ENCODE assay signal across 1 cellular context in the genomic region with DNA sequence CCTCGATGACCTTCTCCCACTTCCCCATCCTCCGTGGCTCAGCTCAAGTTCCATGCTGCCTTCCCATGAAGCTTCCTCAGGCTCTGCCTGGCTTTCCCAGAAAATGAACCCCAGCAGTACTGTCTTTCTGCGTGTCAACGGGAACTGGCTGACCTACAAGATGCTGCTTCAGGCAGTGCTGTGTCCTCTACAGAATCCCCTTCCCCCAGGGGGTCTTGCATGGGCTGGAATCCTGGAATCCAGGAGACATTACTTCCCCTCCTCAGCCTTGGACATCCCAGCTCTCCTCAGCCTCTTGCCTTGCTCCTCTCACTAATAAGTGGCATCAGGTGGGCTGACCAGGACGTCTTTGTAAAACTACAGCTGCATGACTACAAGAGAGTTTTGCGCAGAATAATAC.
TF ChIP-seq lines count a peak whose summit lies in the region.

No MANE protein-coding gene starts in this region.

TF ChIP-seq in GM12878, 131 proteins besides CTCF, POLR2A, EP300 and RAD21:
- TF ChIP-seq, protein P1, sequence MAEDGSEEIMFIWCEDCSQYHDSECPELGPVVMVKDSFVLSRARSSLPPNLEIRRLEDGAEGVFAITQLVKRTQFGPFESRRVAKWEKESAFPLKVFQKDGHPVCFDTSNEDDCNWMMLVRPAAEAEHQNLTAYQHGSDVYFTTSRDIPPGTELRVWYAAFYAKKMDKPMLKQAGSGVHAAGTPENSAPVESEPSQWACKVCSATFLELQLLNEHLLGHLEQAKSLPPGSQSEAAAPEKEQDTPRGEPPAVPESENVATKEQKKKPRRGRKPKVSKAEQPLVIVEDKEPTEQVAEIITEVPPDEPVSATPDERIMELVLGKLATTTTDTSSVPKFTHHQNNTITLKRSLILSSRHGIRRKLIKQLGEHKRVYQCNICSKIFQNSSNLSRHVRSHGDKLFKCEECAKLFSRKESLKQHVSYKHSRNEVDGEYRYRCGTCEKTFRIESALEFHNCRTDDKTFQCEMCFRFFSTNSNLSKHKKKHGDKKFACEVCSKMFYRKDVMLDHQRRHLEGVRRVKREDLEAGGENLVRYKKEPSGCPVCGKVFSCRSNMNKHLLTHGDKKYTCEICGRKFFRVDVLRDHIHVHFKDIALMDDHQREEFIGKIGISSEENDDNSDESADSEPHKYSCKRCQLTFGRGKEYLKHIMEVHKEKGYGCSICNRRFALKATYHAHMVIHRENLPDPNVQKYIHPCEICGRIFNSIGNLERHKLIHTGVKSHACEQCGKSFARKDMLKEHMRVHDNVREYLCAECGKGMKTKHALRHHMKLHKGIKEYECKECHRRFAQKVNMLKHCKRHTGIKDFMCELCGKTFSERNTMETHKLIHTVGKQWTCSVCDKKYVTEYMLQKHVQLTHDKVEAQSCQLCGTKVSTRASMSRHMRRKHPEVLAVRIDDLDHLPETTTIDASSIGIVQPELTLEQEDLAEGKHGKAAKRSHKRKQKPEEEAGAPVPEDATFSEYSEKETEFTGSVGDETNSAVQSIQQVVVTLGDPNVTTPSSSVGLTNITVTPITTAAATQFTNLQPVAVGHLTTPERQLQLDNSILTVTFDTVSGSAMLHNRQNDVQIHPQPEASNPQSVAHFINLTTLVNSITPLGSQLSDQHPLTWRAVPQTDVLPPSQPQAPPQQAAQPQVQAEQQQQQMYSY (CRISPR knock-in tag; IDR thresholded peaks at IDR 0.05) = no peak
- TF ChIP-seq CBX3 (IDR thresholded peaks at IDR 0.05; ENCODE audit: borderline replicate concordance, low read depth) (no peak), CHD4 (IDR thresholded peaks at IDR 0.05) (no peak)
- TF ChIP-seq, protein P2, sequence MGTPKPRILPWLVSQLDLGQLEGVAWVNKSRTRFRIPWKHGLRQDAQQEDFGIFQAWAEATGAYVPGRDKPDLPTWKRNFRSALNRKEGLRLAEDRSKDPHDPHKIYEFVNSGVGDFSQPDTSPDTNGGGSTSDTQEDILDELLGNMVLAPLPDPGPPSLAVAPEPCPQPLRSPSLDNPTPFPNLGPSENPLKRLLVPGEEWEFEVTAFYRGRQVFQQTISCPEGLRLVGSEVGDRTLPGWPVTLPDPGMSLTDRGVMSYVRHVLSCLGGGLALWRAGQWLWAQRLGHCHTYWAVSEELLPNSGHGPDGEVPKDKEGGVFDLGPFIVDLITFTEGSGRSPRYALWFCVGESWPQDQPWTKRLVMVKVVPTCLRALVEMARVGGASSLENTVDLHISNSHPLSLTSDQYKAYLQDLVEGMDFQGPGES (IDR thresholded peaks at IDR 0.05) = no peak
